In the genomic region with DNA sequence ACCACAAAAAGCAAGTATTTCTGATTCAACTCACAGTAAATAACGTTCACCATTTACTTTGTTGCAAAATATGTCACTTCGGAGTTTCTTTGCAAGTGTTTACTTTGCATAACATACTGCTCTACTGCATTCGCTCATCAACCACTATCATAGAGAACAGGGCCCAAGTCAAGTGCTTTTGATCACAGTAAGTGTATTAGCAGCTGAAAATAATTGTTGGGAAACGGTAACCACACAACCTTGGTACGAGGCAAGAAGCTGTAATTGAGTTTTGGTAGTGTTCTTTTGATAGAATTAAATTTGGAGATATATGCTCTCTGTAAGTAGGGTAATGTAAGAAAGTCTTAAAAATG, we compare ENCODE assay signal across 1 cellular context.
TF ChIP-seq lines count a peak whose summit lies in the region.

No MANE protein-coding gene starts in this region.

TF ChIP-seq in GM23338, 12 proteins besides CTCF, POLR2A, EP300 and RAD21:
- TF ChIP-seq POLR2AphosphoS5 (IDR thresholded peaks at IDR 0.05; ENCODE audit: low read depth) (no peak), CREB1 (CRISPR knock-in tag; IDR thresholded peaks at IDR 0.05; ENCODE audit: low read depth) (0 out of 2 replicates have a peak, but pooled peaks have one; percentile 28), EZH2 (IDR thresholded peaks at IDR 0.05; ENCODE audit: low read depth, unreplicated experiment) (no peak)
